Comparison of ENCODE assay signal across 8 cellular contexts in the genomic region with DNA sequence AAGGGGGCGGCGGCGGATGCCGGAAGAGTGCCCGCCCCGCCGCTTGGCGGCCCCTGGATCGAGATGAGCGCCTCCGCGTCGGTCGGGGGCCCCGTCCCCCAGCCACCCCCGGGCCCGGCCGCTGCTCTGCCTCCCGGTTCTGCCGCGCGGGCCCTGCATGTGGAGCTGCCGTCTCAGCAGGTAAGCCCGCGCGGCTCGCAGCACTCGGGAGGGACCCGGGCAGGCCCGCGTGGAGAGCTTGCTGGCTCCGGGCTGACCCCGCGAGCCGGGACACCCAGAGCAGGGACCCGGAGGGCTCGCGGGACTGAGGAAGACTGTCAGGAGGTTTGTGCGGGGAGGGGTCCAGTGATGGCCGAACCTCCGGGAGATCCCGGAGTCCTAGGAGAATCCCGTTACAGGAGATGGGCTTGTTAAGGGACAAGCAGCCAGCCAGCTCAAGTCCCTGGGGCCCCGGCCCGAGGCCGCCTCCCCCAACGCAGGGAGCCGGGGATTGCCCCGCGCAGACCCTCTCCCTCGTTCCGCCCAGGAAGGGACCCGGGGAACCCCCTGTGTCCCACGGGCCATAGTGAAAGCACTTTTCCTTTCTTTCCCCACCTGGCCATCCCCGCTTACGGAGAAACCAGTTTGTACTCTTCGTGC. TPM values are rescaled to one million over a fixed set of nuclear protein-coding genes. Genes with fewer than 3 reads are reported as not detected.
DNase-seq lines count a peak whose midpoint lies in the region; ATAC-seq and TF ChIP-seq lines count a peak whose summit lies in the region.

No MANE protein-coding gene starts in this region.

- peaks cover 10 to 34% (median 16%) of the 10 kb centered on the region in 4 donors for H3K4me1 Mint-ChIP-seq in CD4-positive, alpha-beta memory T cell
- peaks cover 16% of the 10 kb centered on the region for H3K4me1 Mint-ChIP-seq in activated CD4-positive, alpha-beta T cell treated with anti-CD3 and anti-CD28 coated beads for 36 hours
- peaks cover 20% of the 10 kb centered on the region for H3K4me1 Mint-ChIP-seq in endothelial cell (ENCODE audit: unreplicated experiment)

- intact Hi-C loops in CD4-positive, alpha-beta memory T cell (cut with micrococcal nuclease): loop anchor here (2.0 to 10.0 kb wide), 5 partner anchors 47 to 629 kb away; partner anchors contain the start of genes DGAT2 and EMSY
- intact Hi-C loops in activated CD4-positive, alpha-beta T cell treated with anti-CD3 and anti-CD28 coated beads for 36 hours (cut with DNase I, micrococcal nuclease): loop anchor here (1.0 to 10.0 kb wide), 7 partner anchors 47 to 1323 kb away; partner anchors contain the start of genes GVQW3 (in 2 of the 2), THAP12 (in 2 of the 2), DGAT2 (in 1 of the 2) and LIPT2 (in 1 of the 2)

- peak overlapping the region in 4 of 8 donors; percentile 92 to 98 (median 98) for H3K4me3 Mint-ChIP-seq in CD4-positive, alpha-beta memory T cell
- H3K4me3 Mint-ChIP-seq in activated CD4-positive, alpha-beta T cell treated with anti-CD3 and anti-CD28 coated beads for 36 hours: no peak overlapping the region
- H3K4me3 Mint-ChIP-seq in endothelial cell (ENCODE audit: unreplicated experiment): peak overlapping the region; percentile 93

- H3K36me3 ChIP-seq in CD4-positive, alpha-beta memory T cell (ENCODE audit: insufficient read depth, low read length): no peaks in the 10 kb centered on the region
- no peaks in the 10 kb centered on the region for H3K36me3 ChIP-seq in HUES48 (ENCODE audit: control insufficient read depth, insufficient read depth, low read length)

- H3K27me3 ChIP-seq in CD4-positive, alpha-beta memory T cell (ENCODE audit: insufficient read depth, low read length): no peaks in the 10 kb centered on the region
- peaks cover 2% of the 10 kb centered on the region; the same call in 1 of the 2 replicates for H3K27me3 ChIP-seq in HUES48 (ENCODE audit: control insufficient read depth, insufficient read depth, low read length)

- H3K27me3 Mint-ChIP-seq in CD4-positive, alpha-beta memory T cell: no peaks in the 10 kb centered on the region
- H3K27me3 Mint-ChIP-seq in activated CD4-positive, alpha-beta T cell treated with anti-CD3 and anti-CD28 coated beads for 36 hours: no peaks in the 10 kb centered on the region
- H3K27me3 Mint-ChIP-seq in endothelial cell (ENCODE audit: unreplicated experiment): no peaks in the 10 kb centered on the region

- peak; percentile 40 to 73 (median 50) for DNase-seq in CD4-positive, alpha-beta memory T cell
- DNase-seq in GM20000 (ENCODE audit: low spot score): peak; percentile 38
- peak; percentile 53 for DNase-seq in activated CD4-positive, alpha-beta T cell treated with anti-CD3 and anti-CD28 coated beads for 36 hours
- DNase-seq in endothelial cell (ENCODE audit: low spot score): peak; percentile 56
- DNase-seq in myocyte (ENCODE audit: low read depth): peak; percentile 38
- DNase-seq in GM13977 (ENCODE audit: low spot score): no peak

- peaks cover 33% of the 10 kb centered on the region for H3K4me1 ChIP-seq in CD4-positive, alpha-beta memory T cell (ENCODE audit: insufficient read depth, low read length)
- peaks cover 23% of the 10 kb centered on the region for H3K4me1 ChIP-seq in HUES48 (ENCODE audit: control insufficient read depth, insufficient read depth, low read length)

- ATAC-seq in activated CD4-positive, alpha-beta T cell treated with anti-CD3 and anti-CD28 coated beads for 36 hours: peak; percentile 25

- CTCF ChIA-PET in CD4-positive, alpha-beta memory T cell (lab: Charles Lee; ENCODE audit: partially characterized antibody): interaction anchor here (1.0 to 5.0 kb wide), 3 partner anchors 9 to 13 kb away, joined by 3 to 50 read pairs (median 4); no protein-coding TSS in a partner anchor
- CTCF ChIA-PET in activated CD4-positive, alpha-beta T cell treated with anti-CD3 and anti-CD28 coated beads for 36 hours (lab: Charles Lee): interaction anchor here (0.6 to 4.5 kb wide), 4 partner anchors 12 to 93 kb away, joined by 3 to 30 read pairs (median 7); no protein-coding TSS in a partner anchor

- in situ Hi-C loops in GM13977 (cut with MboI; ENCODE audit: low pct_unique_long_range_greater_than_20kb, low sequenced_read_pairs, unreplicated experiment): no loop called here

- TF ChIP-seq CTCF in GM20000 (IDR thresholded peaks at IDR 0.05; ENCODE audit: extremely low read depth, missing control alignments) (no peak), endothelial cell (IDR thresholded peaks at IDR 0.05; ENCODE audit: unreplicated experiment) (no peak), GM13977 (IDR thresholded peaks at IDR 0.05; ENCODE audit: extremely low read depth, insufficient read depth, missing control alignments) (no peak)

- H3K27ac ChIP-seq in CD4-positive, alpha-beta memory T cell (ENCODE audit: low read depth, low read length): peak overlapping the region; percentile 85
- H3K27ac ChIP-seq in HUES48 (ENCODE audit: low read depth, low read length) (peak overlapping the region; percentile 72), temporal lobe (ENCODE audit: low read depth, low read length) (peak overlapping the region; percentile 89)

- peak overlapping the region; percentile 65 to 68 for H3K4me3 ChIP-seq in CD4-positive, alpha-beta memory T cell (ENCODE audit: low read length in 2 of 2)
- peak overlapping the region; percentile 85 for H3K4me3 ChIP-seq in HUES48 (ENCODE audit: low read depth, low read length)

- peaks cover 0 to 8% of the 10 kb centered on the region in 2 donors for H3K36me3 Mint-ChIP-seq in CD4-positive, alpha-beta memory T cell
- no peaks in the 10 kb centered on the region for H3K36me3 Mint-ChIP-seq in activated CD4-positive, alpha-beta T cell treated with anti-CD3 and anti-CD28 coated beads for 36 hours (ENCODE audit: low read depth)
- peaks cover 4% of the 10 kb centered on the region for H3K36me3 Mint-ChIP-seq in endothelial cell (ENCODE audit: low read depth, unreplicated experiment)

- H3K9me3 ChIP-seq in CD4-positive, alpha-beta memory T cell (ENCODE audit: control insufficient read depth in 1 of 2, low read length in 2 of 2): no peaks in the 10 kb centered on the region
- no peaks in the 10 kb centered on the region for H3K9me3 ChIP-seq in HUES48 (ENCODE audit: control insufficient read depth, insufficient read depth, low read length)

- peak overlapping the region in 6 of 7 donors; percentile 97 to 99 (median 98) for H3K27ac Mint-ChIP-seq in CD4-positive, alpha-beta memory T cell
- H3K27ac Mint-ChIP-seq in activated CD4-positive, alpha-beta T cell treated with anti-CD3 and anti-CD28 coated beads for 36 hours: peak overlapping the region; percentile 80
- H3K27ac Mint-ChIP-seq in endothelial cell (ENCODE audit: unreplicated experiment): peak overlapping the region; percentile 91

- peaks cover 0 to 5% (median 0%) of the 10 kb centered on the region in 8 donors for H3K9me3 Mint-ChIP-seq in CD4-positive, alpha-beta memory T cell
- no peaks in the 10 kb centered on the region for H3K9me3 Mint-ChIP-seq in activated CD4-positive, alpha-beta T cell treated with anti-CD3 and anti-CD28 coated beads for 36 hours (ENCODE audit: low read depth)
- no peaks in the 10 kb centered on the region for H3K9me3 Mint-ChIP-seq in endothelial cell (ENCODE audit: unreplicated experiment)

- POLR2A ChIA-PET in CD4-positive, alpha-beta memory T cell (lab: Charles Lee; ENCODE audit: partially characterized antibody): interaction anchor here (0.9 to 2.3 kb wide), 5 partner anchors 9 to 58 kb away, joined by 3 to 6 read pairs (median 4); partner anchors contain the start of gene DGAT2
- POLR2A ChIA-PET in activated CD4-positive, alpha-beta T cell treated with anti-CD3 and anti-CD28 coated beads for 36 hours (lab: Charles Lee): interaction anchor here (0.6 kb wide), 1 partner anchor 20 kb away, joined by 3 read pairs; no protein-coding TSS in a partner anchor

- peak overlapping the region; percentile 41 for H3K9ac ChIP-seq in HUES48 (ENCODE audit: low read depth, low read length)

RNA-seq across cellular contexts. Expression of gene UVRAG, which starts 0.5 kb away (rescaled TPM):
- total RNA-seq in CD4-positive, alpha-beta memory T cell: 10 to 100 TPM; 22.0 to 32.2 TPM
- 10 to 100 TPM; 11.2 to 20.5 TPM for polyA plus RNA-seq in CD4-positive, alpha-beta memory T cell
- 10 to 100 TPM; 11.4 to 13.4 TPM for total RNA-seq in activated CD4-positive, alpha-beta T cell treated with anti-CD3 and anti-CD28 coated beads for 36 hours
- total RNA-seq in endothelial cell (ENCODE audit: unreplicated experiment) (25.0 TPM), myocyte (9.2 and 14.1 TPM in 2 replicates), temporal lobe (27.0 TPM)
- polyA plus RNA-seq in myocyte (2012): 7.4 TPM

RNA-seq across cellular contexts. Expression of gene DGAT2, which starts 46.9 kb away (rescaled TPM):
- total RNA-seq in CD4-positive, alpha-beta memory T cell: under 1 TPM; 0.17 to 0.35 TPM
- under 1 TPM; 0.08 to 0.38 TPM for polyA plus RNA-seq in CD4-positive, alpha-beta memory T cell
- 1 to 10 TPM; 1.4 to 1.5 TPM for total RNA-seq in activated CD4-positive, alpha-beta T cell treated with anti-CD3 and anti-CD28 coated beads for 36 hours
- total RNA-seq in endothelial cell (ENCODE audit: unreplicated experiment): 0.51 TPM
- total RNA-seq in myocyte: 1.2 and 1.7 TPM in 2 replicates
- polyA plus RNA-seq in myocyte (2012): 0.16 TPM
- total RNA-seq in temporal lobe: 3.2 TPM
